ENCODE assay signal across 1 cellular context in the genomic region with DNA sequence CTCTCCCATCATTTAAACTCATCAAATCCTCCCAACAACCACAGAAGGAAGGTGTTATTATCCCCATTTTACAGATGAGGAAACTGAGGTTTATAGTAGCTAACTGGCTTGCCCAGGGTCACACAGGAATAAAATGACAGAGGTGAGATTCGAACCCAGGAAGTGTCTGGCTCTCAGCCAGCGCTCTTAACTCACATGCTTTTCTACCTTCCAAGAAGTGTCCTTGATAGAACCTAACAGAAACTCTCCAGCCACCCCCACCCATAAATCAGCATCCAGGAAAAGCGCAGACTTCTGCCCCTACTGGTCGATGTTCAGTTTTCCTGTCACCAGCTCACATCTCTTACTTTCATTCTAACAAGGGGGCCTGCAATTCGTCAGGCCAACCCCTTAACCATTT.
TF ChIP-seq lines count a peak whose summit lies in the region.

No MANE protein-coding gene starts in this region.

TF ChIP-seq in GM12878, 131 proteins besides CTCF, POLR2A, EP300 and RAD21:
- TF ChIP-seq, protein P1, sequence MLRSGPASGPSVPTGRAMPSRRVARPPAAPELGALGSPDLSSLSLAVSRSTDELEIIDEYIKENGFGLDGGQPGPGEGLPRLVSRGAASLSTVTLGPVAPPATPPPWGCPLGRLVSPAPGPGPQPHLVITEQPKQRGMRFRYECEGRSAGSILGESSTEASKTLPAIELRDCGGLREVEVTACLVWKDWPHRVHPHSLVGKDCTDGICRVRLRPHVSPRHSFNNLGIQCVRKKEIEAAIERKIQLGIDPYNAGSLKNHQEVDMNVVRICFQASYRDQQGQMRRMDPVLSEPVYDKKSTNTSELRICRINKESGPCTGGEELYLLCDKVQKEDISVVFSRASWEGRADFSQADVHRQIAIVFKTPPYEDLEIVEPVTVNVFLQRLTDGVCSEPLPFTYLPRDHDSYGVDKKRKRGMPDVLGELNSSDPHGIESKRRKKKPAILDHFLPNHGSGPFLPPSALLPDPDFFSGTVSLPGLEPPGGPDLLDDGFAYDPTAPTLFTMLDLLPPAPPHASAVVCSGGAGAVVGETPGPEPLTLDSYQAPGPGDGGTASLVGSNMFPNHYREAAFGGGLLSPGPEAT (IDR thresholded peaks at IDR 0.05; ENCODE audit: low read depth) = no peak
